ENCODE assay signal across 1 cellular context in genomic region chr1:161182214-161182613, GRCh38.
A peak's percentile ranks its signal among the peaks of the same experiment; 100 is the strongest.
TF ChIP-seq lines count a peak whose summit lies in the region.

No MANE protein-coding gene starts in this region.

TF ChIP-seq in K562, 482 proteins besides CTCF, POLR2A, EP300 and RAD21:
- TF ChIP-seq SMARCA4 (IDR thresholded peaks at IDR 0.05) (0 out of 2 replicates have a peak, but pooled peaks have one; percentile 17), ATF3 (IDR thresholded peaks at IDR 0.05) (peak; percentile 61), ATF3 (CRISPR knock-in tag; conservative IDR thresholded peaks at IDR 0.05) (no peak), JUND (IDR thresholded peaks at IDR 0.05; ENCODE audit: borderline replicate concordance, low read depth, low read length) (peak; percentile 70), JUND (tag; IDR thresholded peaks at IDR 0.05; ENCODE audit: borderline replicate concordance, low read depth, low read length) (peak; percentile 26; the same call in 1 of the 3 replicates), JUN (IDR thresholded peaks at IDR 0.05; ENCODE audit: borderline replicate concordance, low read depth, low read length) (peak; percentile 35; the same call in 1 of the 2 replicates), JUN (CRISPR knock-in tag; IDR thresholded peaks at IDR 0.05; ENCODE audit: borderline replicate concordance) (no peak), REST (CRISPR knock-in tag; IDR thresholded peaks at IDR 0.05; ENCODE audit: low read depth) (no peak), RBM34 (IDR thresholded peaks at IDR 0.05; ENCODE audit: borderline replicate concordance, insufficient read depth, low read length) (no peak), CREM (IDR thresholded peaks at IDR 0.05; ENCODE audit: low read depth) (no peak), HNRNPLL (IDR thresholded peaks at IDR 0.05; ENCODE audit: low read depth, low read length, poor library complexity, severe bottlenecking) (no peak), ETV1 (tag; conservative IDR thresholded peaks at IDR 0.05; ENCODE audit: low read depth) (no peak), ARID1B (IDR thresholded peaks at IDR 0.05) (0 out of 2 replicates have a peak, but pooled peaks have one; percentile 22), BCOR (IDR thresholded peaks at IDR 0.05) (no peak), FOSL1 (tag; conservative IDR thresholded peaks at IDR 0.05) (peak; percentile 80), ZNF592 (IDR thresholded peaks at IDR 0.05) (0 out of 2 replicates have a peak, but pooled peaks have one; percentile 18), ZNF431 (CRISPR knock-in tag; IDR thresholded peaks at IDR 0.05) (no peak)
